In genomic region chr4:78337216-78337615, GRCh38 we compare ENCODE assay signal across 1 cellular context.
TF ChIP-seq lines count a peak whose summit lies in the region.

No MANE protein-coding gene starts in this region.

TF ChIP-seq in H1, 55 proteins besides CTCF, POLR2A, EP300 and RAD21 (continued from another document):
- TF ChIP-seq CHD7 (IDR thresholded peaks at IDR 0.05; ENCODE audit: insufficient replicate concordance, low read length), result no peak
